24 cellular contexts compared by ENCODE assay signal in genomic region chr2:821546-821945, GRCh38.
A peak's percentile ranks its signal among the peaks of the same experiment; 100 is the strongest.
DNase-seq lines count a peak whose midpoint lies in the region; ATAC-seq, FAIRE-seq and TF ChIP-seq lines count a peak whose summit lies in the region.
"Had no signal": no experiment of that assay in that cellular context is flagged by ENCODE, and none has a peak within 500 bp of the region (broad histone marks: within the 10 kb centered on the region; RNA-seq: fewer than 3 reads in every experiment).

No MANE protein-coding gene starts in this region.

- H3K27ac ChIP-seq in esophagus muscularis mucosa (replicated peaks in 1 of 4) (no peak overlapping the region), spleen (no peak overlapping the region), heart left ventricle (no peak overlapping the region)
- H3K27ac ChIP-seq: 22Rv1; A549; BLaER1 treated with 17β-estradiol and CSF1 and Interleukin-3, amounts not matched to agents 10 nM and 100 nM; C4-2B had no signal

- no peaks in the 10 kb centered on the region for H3K36me3 ChIP-seq in esophagus muscularis mucosa
- H3K36me3 ChIP-seq in spleen: no peaks in the 10 kb centered on the region
- no peaks in the 10 kb centered on the region for H3K36me3 ChIP-seq in heart left ventricle
- H3K36me3 ChIP-seq: BLaER1 treated with 17β-estradiol and CSF1 and Interleukin-3, amounts not matched to agents 10 nM and 100 nM had no signal

- no peak overlapping the region for H3K4me3 ChIP-seq in esophagus muscularis mucosa
- H3K4me3 ChIP-seq in spleen: no peak overlapping the region
- no peak overlapping the region for H3K4me3 ChIP-seq in heart left ventricle
- H3K4me3 ChIP-seq: A549; BLaER1 treated with 17β-estradiol and CSF1 and Interleukin-3, amounts not matched to agents 10 nM and 100 nM; GM12878 had no signal

- intact Hi-C loops in activated CD4-positive, alpha-beta T cell treated with anti-CD3 and anti-CD28 coated beads, Interleukin-2, amount 10 ng/mL, durations not matched to agents 24 days and 14 days (cut with micrococcal nuclease): no loop called here
- intact Hi-C loops in esophagus muscularis mucosa (cut with DNase I): no loop called here
- intact Hi-C loops in spleen (cut with DNase I; ENCODE audit: low total_unique reads): no loop called here
- intact Hi-C loops in heart left ventricle (cut with DNase I): no loop called here

- no peak overlapping the region for H3K27ac Mint-ChIP-seq in activated CD4-positive, alpha-beta T cell treated with anti-CD3 and anti-CD28 coated beads, Interleukin-2, amount 10 ng/mL, durations not matched to agents 24 days and 14 days
- no peak overlapping the region for H3K27ac Mint-ChIP-seq in activated CD4-positive, alpha-beta T cell treated with anti-CD3 and anti-CD28 coated beads, Interleukin-2, amount 10 ng/mL, durations not matched to agents 7 days and 5 days
- H3K27ac Mint-ChIP-seq: B cell; CD4-positive, alpha-beta T cell; CD8-positive, alpha-beta T cell had no signal

- TF ChIP-seq POLR2A in esophagus muscularis mucosa (IDR thresholded peaks at IDR 0.05; ENCODE audit: low read depth) (no peak), spleen (IDR thresholded peaks at IDR 0.05) (no peak), heart left ventricle (IDR thresholded peaks at IDR 0.05) (no peak)

- H3K9me3 Mint-ChIP-seq in activated CD4-positive, alpha-beta T cell treated with anti-CD3 and anti-CD28 coated beads, Interleukin-2, amount 10 ng/mL, durations not matched to agents 24 days and 14 days: no peaks in the 10 kb centered on the region
- H3K9me3 Mint-ChIP-seq in activated CD4-positive, alpha-beta T cell treated with anti-CD3 and anti-CD28 coated beads, Interleukin-2, amount 10 ng/mL, durations not matched to agents 7 days and 5 days: no peaks in the 10 kb centered on the region
- H3K9me3 Mint-ChIP-seq: CD4-positive, alpha-beta T cell; CD8-positive, alpha-beta T cell had no signal

- TF ChIP-seq CTCF in esophagus muscularis mucosa (IDR thresholded peaks at IDR 0.05): no peak
- TF ChIP-seq CTCF in spleen (IDR thresholded peaks at IDR 0.05 in 8 of 11, conservative IDR thresholded peaks at IDR 0.05 in 3 of 11): no peak
- TF ChIP-seq CTCF in heart left ventricle (IDR thresholded peaks at IDR 0.05): no peak

- POLR2A ChIA-PET in activated CD4-positive, alpha-beta T cell treated with anti-CD3 and anti-CD28 coated beads, Interleukin-2, amount 10 ng/mL, durations not matched to agents 7 days and 5 days (lab: Charles Lee): no interaction called here

- CTCF ChIA-PET in activated CD4-positive, alpha-beta T cell treated with anti-CD3 and anti-CD28 coated beads, Interleukin-2, amount 10 ng/mL, durations not matched to agents 7 days and 5 days (lab: Charles Lee): no interaction called here

- ATAC-seq in HG02981 (IDR thresholded peaks at IDR 0.05; ENCODE audit: unreplicated experiment) (no peak), heart left ventricle (no peak)
- ATAC-seq: CD8-positive, alpha-beta T cell; GM12878 had no signal

- H3K36me3 Mint-ChIP-seq in activated CD4-positive, alpha-beta T cell treated with anti-CD3 and anti-CD28 coated beads, Interleukin-2, amount 10 ng/mL, durations not matched to agents 24 days and 14 days (ENCODE audit: low read depth): no peaks in the 10 kb centered on the region
- H3K36me3 Mint-ChIP-seq in activated CD4-positive, alpha-beta T cell treated with anti-CD3 and anti-CD28 coated beads, Interleukin-2, amount 10 ng/mL, durations not matched to agents 7 days and 5 days (ENCODE audit: low read depth): no peaks in the 10 kb centered on the region
- H3K36me3 Mint-ChIP-seq: CD8-positive, alpha-beta T cell had no signal

- H3K4me1 Mint-ChIP-seq in activated CD4-positive, alpha-beta T cell treated with anti-CD3 and anti-CD28 coated beads, Interleukin-2, amount 10 ng/mL, durations not matched to agents 24 days and 14 days: no peaks in the 10 kb centered on the region
- no peaks in the 10 kb centered on the region for H3K4me1 Mint-ChIP-seq in activated CD4-positive, alpha-beta T cell treated with anti-CD3 and anti-CD28 coated beads, Interleukin-2, amount 10 ng/mL, durations not matched to agents 7 days and 5 days
- H3K4me1 Mint-ChIP-seq: B cell had no signal

- peak; percentile 45 for DNase-seq in activated CD4-positive, alpha-beta T cell treated with anti-CD3 and anti-CD28 coated beads, Interleukin-2, amount 10 ng/mL, durations not matched to agents 24 days and 14 days
- no peak for DNase-seq in activated CD4-positive, alpha-beta T cell treated with anti-CD3 and anti-CD28 coated beads, Interleukin-2, amount 10 ng/mL, durations not matched to agents 7 days and 5 days
- DNase-seq in esophagus muscularis mucosa (ENCODE audit: extremely low spot score) (peak; percentile 34), spleen (peak; percentile 69), GM19239 (ENCODE audit: insufficient read length, low spot score) (no peak), heart left ventricle (no peak)
- DNase-seq: AML-193; Caco-2; Calu3; CD4-positive, alpha-beta T cell; CD8-positive, alpha-beta T cell; DMS79 treated with DMSO at 0.1 percent for 48 hours; GF-D8 had no signal

- 84% methylated on average over 6 of the region's 19 CpGs for WGBS in esophagus muscularis mucosa
- 81 to 90% (median 87%) methylated on average over 12 to 19 of the region's 19 CpGs for WGBS in spleen, 5 donors
- WGBS in heart left ventricle, 4 donors: 87 to 90% (median 89%) methylated on average over 15 to 19 of the region's 19 CpGs

- H3K27me3 ChIP-seq in esophagus muscularis mucosa (peaks cover 0 to 9% (median 0%) of the 10 kb centered on the region in 4 donors), spleen (replicated peaks in 1 of 7) (peaks cover 0 to 5% (median 0%) of the 10 kb centered on the region in 7 donors), heart left ventricle (no peaks in the 10 kb centered on the region)
- H3K27me3 ChIP-seq: BLaER1 treated with 17β-estradiol and CSF1 and Interleukin-3, amounts not matched to agents 10 nM and 100 nM had no signal

- H3K9me3 ChIP-seq in esophagus muscularis mucosa (no peaks in the 10 kb centered on the region), spleen (no peaks in the 10 kb centered on the region), heart left ventricle (no peaks in the 10 kb centered on the region)
- H3K9me3 ChIP-seq: A549; BLaER1 treated with 17β-estradiol and CSF1 and Interleukin-3, amounts not matched to agents 10 nM and 100 nM; Caco-2 had no signal

- no peak overlapping the region for H3K4me3 Mint-ChIP-seq in activated CD4-positive, alpha-beta T cell treated with anti-CD3 and anti-CD28 coated beads, Interleukin-2, amount 10 ng/mL, durations not matched to agents 24 days and 14 days
- no peak overlapping the region for H3K4me3 Mint-ChIP-seq in activated CD4-positive, alpha-beta T cell treated with anti-CD3 and anti-CD28 coated beads, Interleukin-2, amount 10 ng/mL, durations not matched to agents 7 days and 5 days
- H3K4me3 Mint-ChIP-seq: B cell; CD4-positive, alpha-beta T cell; CD8-positive, alpha-beta T cell had no signal

- TF ChIP-seq EP300 in esophagus muscularis mucosa (IDR thresholded peaks at IDR 0.05): no peak

- H3K27me3 Mint-ChIP-seq in activated CD4-positive, alpha-beta T cell treated with anti-CD3 and anti-CD28 coated beads, Interleukin-2, amount 10 ng/mL, durations not matched to agents 24 days and 14 days: no peaks in the 10 kb centered on the region
- peaks cover 3% of the 10 kb centered on the region for H3K27me3 Mint-ChIP-seq in activated CD4-positive, alpha-beta T cell treated with anti-CD3 and anti-CD28 coated beads, Interleukin-2, amount 10 ng/mL, durations not matched to agents 7 days and 5 days
- H3K27me3 Mint-ChIP-seq: B cell; CD4-positive, alpha-beta T cell had no signal

- FAIRE-seq in GM19239 (lab: Jason Lieb, UNC): no peak
- FAIRE-seq: A549, D721Med, G401.6, GM12878, GM12892, GM18507 had no signal

- no peaks in the 10 kb centered on the region for H3K4me1 ChIP-seq in esophagus muscularis mucosa
- H3K4me1 ChIP-seq in spleen: no peaks in the 10 kb centered on the region
- no peaks in the 10 kb centered on the region for H3K4me1 ChIP-seq in heart left ventricle
- H3K4me1 ChIP-seq: A549; BLaER1 treated with 17β-estradiol and CSF1 and Interleukin-3, amounts not matched to agents 10 nM and 100 nM; Caco-2 had no signal

Comparison
In these comparisons a context has a peak if more than half of its experiments do, and no peak if none do; other contexts are left out.
1. DNase-seq: peak in activated CD4-positive, alpha-beta T cell treated with anti-CD3 and anti-CD28 coated beads, Interleukin-2, amount 10 ng/mL, durations not matched to agents 24 days and 14 days (single experiment), esophagus muscularis mucosa (single experiment) and spleen (single experiment); none in activated CD4-positive, alpha-beta T cell treated with anti-CD3 and anti-CD28 coated beads, Interleukin-2, amount 10 ng/mL, durations not matched to agents 7 days and 5 days (single experiment), GM19239 (single experiment) and heart left ventricle (0 of 5).